Comparison of ENCODE assay signal across 11 cellular contexts in the genomic region with DNA sequence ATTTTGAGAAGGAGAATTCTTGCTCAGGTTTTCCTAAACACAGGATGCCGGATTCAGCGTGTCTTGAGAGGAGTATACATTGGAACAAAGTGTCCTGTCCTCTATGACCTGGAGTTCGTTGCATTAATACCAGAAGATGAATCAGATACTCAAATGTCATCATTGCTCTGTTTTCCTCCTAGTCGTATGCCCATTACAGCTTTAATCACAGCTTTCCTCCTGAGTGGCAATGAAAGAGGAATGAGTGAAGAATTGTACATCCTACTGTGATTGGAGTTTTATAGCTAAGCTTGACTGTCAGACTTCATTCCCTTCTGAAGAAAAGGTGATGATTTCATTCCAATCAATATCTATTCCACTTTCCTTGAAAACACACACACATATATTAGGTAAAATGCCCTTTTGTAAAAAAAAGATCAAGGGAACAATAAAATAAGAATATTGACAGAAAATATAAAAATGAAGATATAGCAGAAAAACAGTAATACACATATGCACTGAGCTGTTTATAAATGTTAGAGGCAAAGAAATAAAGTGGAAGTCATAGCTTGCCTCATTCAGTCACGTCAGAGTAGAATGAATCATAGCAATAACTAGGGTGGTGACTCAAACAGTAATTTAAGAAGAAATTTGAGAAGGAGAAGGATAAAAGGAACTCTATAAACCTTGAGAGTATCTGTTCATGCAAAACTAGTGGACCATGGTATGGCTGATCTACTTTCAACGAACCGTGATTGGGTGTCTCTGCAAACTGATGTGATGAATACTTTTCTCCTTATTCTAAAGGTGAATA.
A peak's percentile ranks its signal among the peaks of the same experiment; 100 is the strongest.
DNase-seq lines count a peak whose midpoint lies in the region; ATAC-seq lines count a peak whose summit lies in the region.
"Had no signal": no experiment of that assay in that cellular context is flagged by ENCODE, and none has a peak within 500 bp of the region (broad histone marks: within the 10 kb centered on the region; RNA-seq: fewer than 3 reads in every experiment).

No MANE protein-coding gene starts in this region.

- H3K27ac Mint-ChIP-seq in stimulated activated naive B cell treated with anti-CD40 and anti-IgM and Interleukin-4, amounts not matched to agents 10 μg/mL and 1 μg/mL and 100 μg/mL, for 72 hours, result no peak overlapping the region
- H3K27ac Mint-ChIP-seq: brain had no signal

- H3K4me1 ChIP-seq in SJSA1 (replicated peaks), result peaks cover 15% of the 10 kb centered on the region

- DNase-seq in HCEC 1CT (peak; percentile 92), SJSA1 (ENCODE audit: low read depth in 1 of 2, low spot score in 2 of 2) (peak in 1 of 2 experiments; percentile 52), fibroblast of peridontal ligament (ENCODE audit: extremely low read depth) (peak; percentile 95), NCI-H146 treated with DMSO at 0.1 percent for 48 hours (lab: John Stamatoyannopoulos, UW; ENCODE audit: unreplicated experiment) (no peak)
- no peak for DNase-seq in stimulated activated naive B cell treated with anti-CD40 and anti-IgM and Interleukin-4, amounts not matched to agents 10 μg/mL and 1 μg/mL and 100 μg/mL, for 72 hours
- DNase-seq in activated CD4-positive, alpha-beta T cell treated with anti-CD3 and anti-CD28 coated beads for 1 hour, result no peak
- DNase-seq in stimulated activated CD4-positive, alpha-beta T cell treated with anti-CD3 and anti-CD28 coated beads, Interleukin-15, amount 100 ng/mL, for 24 hours, result no peak
- DNase-seq: activated CD4-positive, CD25-positive, alpha-beta regulatory T cell treated with anti-CD3 and anti-CD28 coated beads, Interleukin-2, amount 50 U/mL, for 72 hours; NCI-H526 treated with DMSO at 0.1 percent for 48 hours had no signal

- peaks cover 0 to 5% of the 10 kb centered on the region in 2 donors for H3K27me3 Mint-ChIP-seq in stimulated activated naive B cell treated with anti-CD40 and anti-IgM and Interleukin-4, amounts not matched to agents 10 μg/mL and 1 μg/mL and 100 μg/mL, for 72 hours
- H3K27me3 Mint-ChIP-seq: brain had no signal

- H3K4me1 Mint-ChIP-seq in stimulated activated naive B cell treated with anti-CD40 and anti-IgM and Interleukin-4, amounts not matched to agents 10 μg/mL and 1 μg/mL and 100 μg/mL, for 72 hours, result peaks cover 10 to 12% of the 10 kb centered on the region in 2 donors

- H3K9me3 ChIP-seq in SJSA1 (replicated peaks), result no peaks in the 10 kb centered on the region

- peak; percentile 81 to 82 for ATAC-seq in stimulated activated naive B cell treated with anti-CD40 and anti-IgM and Interleukin-4, amounts not matched to agents 10 μg/mL and 1 μg/mL and 100 μg/mL, for 72 hours (replicated peaks)
- no peak for ATAC-seq in HG02571 (IDR thresholded peaks at IDR 0.05; ENCODE audit: unreplicated experiment)

- peaks cover 0 to 4% of the 10 kb centered on the region in 2 donors for H3K36me3 Mint-ChIP-seq in stimulated activated naive B cell treated with anti-CD40 and anti-IgM and Interleukin-4, amounts not matched to agents 10 μg/mL and 1 μg/mL and 100 μg/mL, for 72 hours
- H3K36me3 Mint-ChIP-seq: brain had no signal

- peak overlapping the region; percentile 67 for H3K27ac ChIP-seq in SJSA1

- H3K36me3 ChIP-seq in SJSA1, result no peaks in the 10 kb centered on the region

- peaks cover 0 to 4% of the 10 kb centered on the region in 2 donors for H3K9me3 Mint-ChIP-seq in stimulated activated naive B cell treated with anti-CD40 and anti-IgM and Interleukin-4, amounts not matched to agents 10 μg/mL and 1 μg/mL and 100 μg/mL, for 72 hours

- H3K27me3 ChIP-seq in SJSA1 (replicated peaks), result no peaks in the 10 kb centered on the region

- H3K4me3 Mint-ChIP-seq in stimulated activated naive B cell treated with anti-CD40 and anti-IgM and Interleukin-4, amounts not matched to agents 10 μg/mL and 1 μg/mL and 100 μg/mL, for 72 hours, result no peak overlapping the region
- H3K4me3 Mint-ChIP-seq: brain had no signal

- no peak overlapping the region for H3K4me3 ChIP-seq in SJSA1

Comparison
In these comparisons a context has a peak if more than half of its experiments do, and no peak if none do; other contexts are left out.
1. DNase-seq: peak in HCEC 1CT (single experiment) and fibroblast of peridontal ligament (single experiment); none in stimulated activated naive B cell treated with anti-CD40 and anti-IgM and Interleukin-4, amounts not matched to agents 10 μg/mL and 1 μg/mL and 100 μg/mL, for 72 hours (single experiment), activated CD4-positive, alpha-beta T cell treated with anti-CD3 and anti-CD28 coated beads for 1 hour (single experiment), stimulated activated CD4-positive, alpha-beta T cell treated with anti-CD3 and anti-CD28 coated beads, Interleukin-15, amount 100 ng/mL, for 24 hours (single experiment) and NCI-H146 treated with DMSO at 0.1 percent for 48 hours (single experiment).